8 cellular contexts compared by ENCODE assay signal in genomic region chr2:233854241-233854981, GRCh38. TPM values are rescaled to one million over a fixed set of nuclear protein-coding genes. Genes with fewer than 3 reads are reported as not detected.
A peak's percentile ranks its signal among the peaks of the same experiment; 100 is the strongest.
DNase-seq lines count a peak whose midpoint lies in the region; ATAC-seq lines count a peak whose summit lies in the region.

Gene HJURP (minus strand): TSS chr2:233854535. CDS start chr2:233854500, 35 bp downstream.

- H3K9me3 ChIP-seq in mesenchymal stem cell (ENCODE audit: control insufficient read depth, low read length), result no peaks in the 10 kb centered on the region

- no peaks in the 10 kb centered on the region for H3K27me3 ChIP-seq in mesenchymal stem cell (ENCODE audit: control insufficient read depth in 1 of 2, insufficient read depth in 1 of 2, low read length in 2 of 2)

- peak within 1 kb of the TSS; percentile 19 to 68 for H3K27ac Mint-ChIP-seq in effector memory CD8-positive, alpha-beta T cell

- H3K27ac ChIP-seq in mesenchymal stem cell (ENCODE audit: low read length, poor library complexity, severe bottlenecking), result peak within 1 kb of the TSS; percentile 84

- peaks cover 14% of the 10 kb centered on the region for H3K79me1 ChIP-seq in mesenchymal stem cell (replicated peaks; ENCODE audit: low read length, poor library complexity, severe bottlenecking)

- peak within 1 kb of the TSS; percentile 83 for H2AFZ ChIP-seq in mesenchymal stem cell (ENCODE audit: low read depth, low read length)

- H3K4me1 ChIP-seq in mesenchymal stem cell (ENCODE audit: control insufficient read depth, insufficient read depth, low read depth, low read length), result peaks cover 7% of the 10 kb centered on the region

- H3K14ac ChIP-seq in mesenchymal stem cell (ENCODE audit: low read length in 2 of 2), result no peak within 1 kb of the TSS

- H4K8ac ChIP-seq in mesenchymal stem cell (ENCODE audit: low read length), result peak within 1 kb of the TSS; percentile 94

- peak within 1 kb of the TSS; percentile 90 to 94 for H3K4me3 ChIP-seq in mesenchymal stem cell (ENCODE audit: insufficient read depth in 1 of 2, low read depth in 1 of 2, low read length in 2 of 2)

- H2BK120ac ChIP-seq in mesenchymal stem cell (ENCODE audit: low read depth, low read length), result no peak within 1 kb of the TSS

- no peaks in the 10 kb centered on the region for H3K9me3 Mint-ChIP-seq in effector memory CD8-positive, alpha-beta T cell

- H2AK5ac ChIP-seq in mesenchymal stem cell (ENCODE audit: low read length, severe bottlenecking), result no peak within 1 kb of the TSS

- peak; percentile 98 for DNase-seq in COLO829 (ENCODE audit: low spot score)
- peak; percentile 96 for DNase-seq in HT-29 (ENCODE audit: low spot score)
- peak; percentile 87 for DNase-seq in NK-92 treated with Interleukin-12 subunit alpha and Interleukin-12 subunit beta, amount 100 ng/mL, for 24 hours (lab: John Stamatoyannopoulos, UW)
- peak; percentile 58 to 75 for DNase-seq in activated CD8-positive, alpha-beta memory T cell treated with anti-CD3 and anti-CD28 coated beads for 1 hour (ENCODE audit: extremely low read depth in 1 of 2, low read depth in 1 of 2)
- DNase-seq in effector memory CD8-positive, alpha-beta T cell, result peak; percentile 86 to 89 (median 86)
- peak; percentile 96 for DNase-seq in mesenchymal stem cell
- DNase-seq in stimulated activated CD8-positive, alpha-beta memory T cell treated with anti-CD3 and anti-CD28 coated beads, Interleukin-12 subunit alpha, Interleukin-12 subunit beta, amount 100 ng/mL, for 24 hours (ENCODE audit: extremely low read depth), result peak; percentile 75

- peak within 1 kb of the TSS; percentile 94 for H3K4me2 ChIP-seq in mesenchymal stem cell (ENCODE audit: low read length, poor library complexity, severe bottlenecking)

- H3K36me3 Mint-ChIP-seq in effector memory CD8-positive, alpha-beta T cell (ENCODE audit: insufficient read depth), result peaks cover 7% of the 10 kb centered on the region

- H3K4me3 Mint-ChIP-seq in effector memory CD8-positive, alpha-beta T cell, result peak within 1 kb of the TSS; percentile 90 to 93

- H3K9ac ChIP-seq in mesenchymal stem cell (ENCODE audit: low read length), result peak within 1 kb of the TSS; percentile 91

- 1% methylated on average over 58 of the region's 60 CpGs for WGBS in mesenchymal stem cell

- H2BK12ac ChIP-seq in mesenchymal stem cell (ENCODE audit: low read length in 2 of 2), result peak within 1 kb of the TSS in 1 of 2 experiments; percentile 30

- H4K91ac ChIP-seq in mesenchymal stem cell (ENCODE audit: low read length), result peak within 1 kb of the TSS; percentile 83

- peak within 1 kb of the TSS; percentile 70 to 93 for H3K18ac ChIP-seq in mesenchymal stem cell (ENCODE audit: low read depth in 1 of 2, low read length in 2 of 2)

- peaks cover 12 to 16% of the 10 kb centered on the region in 2 donors for H3K4me1 Mint-ChIP-seq in effector memory CD8-positive, alpha-beta T cell (ENCODE audit: low read depth in 2 of 2)

- H2BK15ac ChIP-seq in mesenchymal stem cell (ENCODE audit: low read depth, poor library complexity, severe bottlenecking), result peak within 1 kb of the TSS; percentile 34

- ATAC-seq in GM21360 (IDR thresholded peaks at IDR 0.05; ENCODE audit: unreplicated experiment), result peak; percentile 94
- peak; percentile 95 for ATAC-seq in effector memory CD8-positive, alpha-beta T cell (replicated peaks)

- peak within 1 kb of the TSS in 1 of 2 experiments; percentile 44 for H3K4ac ChIP-seq in mesenchymal stem cell (ENCODE audit: low read depth in 1 of 2, low read length in 2 of 2)

- H3K27me3 Mint-ChIP-seq in effector memory CD8-positive, alpha-beta T cell, result peaks cover 10 to 14% of the 10 kb centered on the region in 2 donors

- peak within 1 kb of the TSS; percentile 22 for H2BK5ac ChIP-seq in mesenchymal stem cell (ENCODE audit: low read depth, low read length, poor library complexity, severe bottlenecking)

- no peaks in the 10 kb centered on the region for H3K36me3 ChIP-seq in mesenchymal stem cell (ENCODE audit: control insufficient read depth in 1 of 2, insufficient read depth in 2 of 2, low read depth in 1 of 2, low read length in 2 of 2)

- peak within 1 kb of the TSS in 1 of 2 experiments; percentile 84 for H3K23ac ChIP-seq in mesenchymal stem cell (ENCODE audit: low read length in 2 of 2)

RNA-seq across cellular contexts. Expression of gene HJURP, which starts in this region (rescaled TPM):
- total RNA-seq in HT-29 (2014; rRNA removed; shearing (Covaris generic)), result 25.8 and 28.4 TPM in 2 replicates
- polyA plus RNA-seq in mesenchymal stem cell (2013, experiment 1 of 2), result 3.1 TPM
- polyA plus RNA-seq in mesenchymal stem cell (2013, experiment 2 of 2), result 2.9 TPM

Comparison
In these comparisons a context has a peak if more than half of its experiments do, and no peak if none do; other contexts are left out.
1. Peak in every context shown above with its lines: DNase-seq, ATAC-seq, H3K4me3 ChIP-seq and H3K27ac ChIP-seq.